Comparison of ENCODE assay signal across 1 cellular context in genomic region chr9:111298831-111299603, GRCh38.
TF ChIP-seq lines count a peak whose summit lies in the region.

No MANE protein-coding gene starts in this region.

TF ChIP-seq in GM23338, 12 proteins besides CTCF, POLR2A, EP300 and RAD21 (continued from another document):
- no peak for TF ChIP-seq ZNF462 (CRISPR knock-in tag; IDR thresholded peaks at IDR 0.05)
- TF ChIP-seq ZNF114 (CRISPR knock-in tag; IDR thresholded peaks at IDR 0.05), result no peak
- no peak for TF ChIP-seq JUNB (IDR thresholded peaks at IDR 0.05; ENCODE audit: unreplicated experiment)
- TF ChIP-seq CREB1 (CRISPR knock-in tag; IDR thresholded peaks at IDR 0.05; ENCODE audit: low read depth), result no peak
- no peak for TF ChIP-seq EZH2 (IDR thresholded peaks at IDR 0.05; ENCODE audit: low read depth, unreplicated experiment)
- no peak for TF ChIP-seq STAT1 (IDR thresholded peaks at IDR 0.05; ENCODE audit: unreplicated experiment)
- no peak for TF ChIP-seq EZH2phosphoT487 (IDR thresholded peaks at IDR 0.05; ENCODE audit: unreplicated experiment)
